In the genomic region with DNA sequence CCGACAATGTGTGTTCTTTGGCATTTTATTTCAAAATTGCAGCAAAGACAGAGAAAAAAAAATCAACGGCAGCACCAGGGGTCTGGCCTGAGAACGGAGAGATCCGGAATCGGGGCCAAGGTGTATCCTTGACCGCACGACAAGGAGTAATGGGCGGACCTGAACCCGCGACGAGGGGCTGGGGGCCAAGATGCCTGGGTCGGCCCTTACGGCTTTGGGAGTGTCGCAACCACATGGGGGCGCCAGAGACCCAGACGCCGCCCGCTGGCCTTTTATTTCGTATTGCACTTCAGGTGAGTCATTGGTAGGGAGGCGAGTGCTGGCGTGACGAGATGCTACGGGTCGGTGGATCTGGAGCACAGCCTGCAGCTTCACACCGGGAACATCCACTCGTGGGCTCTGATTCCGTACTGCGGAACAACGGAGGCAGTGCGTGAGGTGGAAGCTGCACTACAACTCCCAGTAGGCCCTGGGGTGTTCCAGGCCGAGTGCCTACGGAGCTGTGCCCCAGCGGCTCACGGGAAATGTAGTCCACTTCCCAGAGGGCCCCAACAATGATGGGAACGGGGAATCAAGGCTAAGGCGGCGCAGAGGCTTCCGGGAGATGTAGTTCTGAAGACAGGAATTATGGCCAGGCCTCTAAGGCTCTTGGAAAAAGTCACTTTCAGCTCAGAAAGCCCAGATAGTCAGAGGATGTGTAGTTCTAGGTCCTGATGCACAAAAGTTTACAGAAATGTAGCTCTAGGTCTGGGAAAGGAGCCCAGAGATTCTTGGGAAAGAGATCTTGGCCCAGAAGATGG, we compare ENCODE assay signal across 8 cellular contexts. TPM values are rescaled to one million over a fixed set of nuclear protein-coding genes. Genes with fewer than 3 reads are reported as not detected.
DNase-seq lines count a peak whose midpoint lies in the region; ATAC-seq and TF ChIP-seq lines count a peak whose summit lies in the region.

No MANE protein-coding gene starts in this region.

- peak overlapping the region; percentile 79 to 90 (median 86) for H3K4me3 Mint-ChIP-seq in T-cell
- H3K4me3 Mint-ChIP-seq in type B pancreatic cell: peak overlapping the region; percentile 97

- H3K36me3 ChIP-seq in heart right ventricle: peaks cover 0 to 11% (median 0%) of the 10 kb centered on the region in 9 donors

- DNase-seq in NCI-H1417 treated with DMSO at 0.1 percent for 48 hours (lab: John Stamatoyannopoulos, UW) (peak; percentile 75), T-cell (peak; percentile 65 to 85 (median 76)), amniotic epithelial cell (ENCODE audit: low read depth) (peak; percentile 97), heart right ventricle (peak; percentile 88 to 95), posterior cingulate gyrus (peak; percentile 88 to 99 (median 94)), type B pancreatic cell (ENCODE audit: extremely low spot score, unreplicated experiment) (peak; percentile 90)

- peak overlapping the region; percentile 52; the same call in 1 of the 2 replicates for H3K4me3 ChIP-seq in GM08714 (ENCODE audit: low read length)
- H3K4me3 ChIP-seq in heart right ventricle: peak overlapping the region in 9 of 10 donors; percentile 35 to 66 (median 59)

- peak overlapping the region; percentile 3 to 88 (median 70) for H3K27ac ChIP-seq in heart right ventricle

- intact Hi-C loops in heart right ventricle (cut with DNase I) (loop anchor here in 9 of 10 donors (1.0 to 10.0 kb wide), 8 partner anchors 16 to 180 kb away; a partner anchor contains a TSS), posterior cingulate gyrus (cut with DNase I) (loop anchor here (1.0 to 2.0 kb wide), 2 partner anchors 16 to 40 kb away; a partner anchor contains a TSS)

- no peaks in the 10 kb centered on the region for H3K27me3 Mint-ChIP-seq in T-cell
- H3K27me3 Mint-ChIP-seq in type B pancreatic cell: no peaks in the 10 kb centered on the region

- TF ChIP-seq CTCF in heart right ventricle (IDR thresholded peaks at IDR 0.05) (peak; percentile 90 to 100 (median 97)), type B pancreatic cell (conservative IDR thresholded peaks at IDR 0.05) (peak; percentile 100)

- peaks cover 5 to 12% (median 9%) of the 10 kb centered on the region in 3 donors for H3K4me1 Mint-ChIP-seq in T-cell
- H3K4me1 Mint-ChIP-seq in type B pancreatic cell (ENCODE audit: unreplicated experiment): peaks cover 9% of the 10 kb centered on the region

- H3K9me3 Mint-ChIP-seq in T-cell (no peaks in the 10 kb centered on the region), type B pancreatic cell (no peaks in the 10 kb centered on the region)

- CTCF ChIA-PET in T-cell (lab: Charles Lee): interaction anchor here (0.5 to 2.3 kb wide), 16 partner anchors 9 to 198 kb away, joined by 3 to 29 read pairs (median 3); a partner anchor contains a TSS

- H3K9me3 ChIP-seq in heart right ventricle: no peaks in the 10 kb centered on the region

- H3K27me3 ChIP-seq in heart right ventricle: no peaks in the 10 kb centered on the region

- H3K36me3 Mint-ChIP-seq in T-cell (no peaks in the 10 kb centered on the region), type B pancreatic cell (peaks cover 4% of the 10 kb centered on the region)

- H3K27ac Mint-ChIP-seq in T-cell (peak overlapping the region; percentile 91 to 94), type B pancreatic cell (peak overlapping the region; percentile 95)

- POLR2A ChIA-PET in T-cell (lab: Charles Lee): interaction anchor here (0.6 to 0.8 kb wide), 2 partner anchors 42 to 83 kb away, joined by 3 read pairs; no protein-coding TSS in a partner anchor

- ATAC-seq in HG02759 (IDR thresholded peaks at IDR 0.05; ENCODE audit: unreplicated experiment) (peak; percentile 73), T-cell (replicated peaks in 1 of 4) (peak; percentile 98 to 99 (median 98)), heart right ventricle (peak; percentile 95 to 100 (median 98))

- H3K4me1 ChIP-seq in heart right ventricle: peaks cover 0 to 18% (median 6%) of the 10 kb centered on the region in 9 donors

- whole genome bisulfite sequencing in heart right ventricle, 2 donors: 2 to 3% methylated on average over 38 of the region's 38 CpGs

RNA-seq across cellular contexts. Expression of a gene that starts 15.6 kb away (rescaled TPM):
- total RNA-seq in T-cell: 10 to 100 TPM; 21.5 to 40.6 (median 36.6) TPM
- 10 to 100 TPM; 49.9 to 77.8 (median 65.2) TPM for total RNA-seq in heart right ventricle
- 10 to 100 TPM; 43.7 to 96.7 TPM for polyA plus RNA-seq in heart right ventricle
- total RNA-seq in type B pancreatic cell (ENCODE audit: low replicate concordance): 52.8 and 73.3 TPM in 2 replicates

RNA-seq across cellular contexts. Expression of a gene that starts 39.9 kb away (rescaled TPM):
- total RNA-seq in T-cell (not detected), heart right ventricle (not detected), type B pancreatic cell (ENCODE audit: low replicate concordance) (not detected in 2 replicates)
- not detected for polyA plus RNA-seq in heart right ventricle

RNA-seq across cellular contexts. Expression of a gene that starts 41.0 kb away (rescaled TPM):
- total RNA-seq in T-cell (1 to 10 TPM in 2 of 5 donors, under 1 TPM in 2, not detected in 1; 0.58 to 2.1 (median 1.1) TPM), heart right ventricle (1 to 10 TPM; 1.1 to 5.3 (median 3.1) TPM), type B pancreatic cell (ENCODE audit: low replicate concordance) (9.4 and 12.9 TPM in 2 replicates)
- 1 to 10 TPM; 2.4 to 2.7 TPM for polyA plus RNA-seq in heart right ventricle

RNA-seq across cellular contexts. Expression of a gene that starts 42.8 kb away (rescaled TPM):
- under 1 TPM; 0.09 to 0.28 (median 0.15) TPM for total RNA-seq in T-cell
- 1 to 10 TPM; 1.8 to 5.7 (median 2.7) TPM for total RNA-seq in heart right ventricle
- polyA plus RNA-seq in heart right ventricle: 1 to 10 TPM; 2.2 to 5.4 TPM
- total RNA-seq in type B pancreatic cell (ENCODE audit: low replicate concordance): 11.2 and 15.0 TPM in 2 replicates

RNA-seq across cellular contexts. Expression of a gene that starts 48.5 kb away (rescaled TPM):
- total RNA-seq in T-cell (not detected), heart right ventricle (under 1 TPM in 9 of 10 donors, not detected in 1; 0.12 to 0.95 (median 0.68) TPM), type B pancreatic cell (ENCODE audit: low replicate concordance) (2.2 and 4.8 TPM in 2 replicates)
- polyA plus RNA-seq in heart right ventricle: 1 to 10 TPM in 1 of 2 donors, under 1 TPM in 1; 0.39 to 1.3 TPM

Comparison
In these comparisons a context has a peak if more than half of its experiments do, and no peak if none do; other contexts are left out.
1. Peak in every context shown above with its lines: DNase-seq, ATAC-seq, H3K4me3 ChIP-seq and H3K27ac ChIP-seq.